8 cellular contexts compared by ENCODE assay signal in the genomic region with DNA sequence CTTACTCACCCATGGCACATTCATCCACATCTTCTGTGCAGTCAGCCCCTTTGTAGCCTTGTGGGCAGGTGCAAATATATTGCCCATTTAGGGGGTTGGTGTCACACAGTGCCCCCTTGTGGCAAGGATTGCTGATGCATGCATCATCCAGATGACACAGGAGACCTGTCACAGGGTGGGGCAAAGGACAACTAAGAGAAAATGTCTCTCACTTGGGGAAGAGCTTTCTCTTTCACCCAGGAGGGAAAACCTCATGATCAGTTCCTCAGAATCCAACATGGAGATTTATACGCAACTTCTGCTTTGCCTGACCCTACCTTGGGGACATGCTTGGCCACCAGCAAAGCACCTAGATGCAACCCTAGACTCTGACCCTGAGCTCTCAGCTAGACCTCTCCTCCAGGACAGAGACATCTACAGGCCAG.
DNase-seq lines count a peak whose midpoint lies in the region; ATAC-seq lines count a peak whose summit lies in the region.

No MANE protein-coding gene starts in this region.

- H3K27ac Mint-ChIP-seq in activated naive CD8-positive, alpha-beta T cell treated with anti-CD3 and anti-CD28 coated beads, Interleukin-2, amount 10 ng/mL, durations not matched to agents 7 days and 5 days, result peak overlapping the region; percentile 57

- POLR2A ChIA-PET in activated naive CD8-positive, alpha-beta T cell treated with anti-CD3 and anti-CD28 coated beads, Interleukin-2, amount 10 ng/mL, durations not matched to agents 7 days and 5 days (lab: Charles Lee), result no interaction called here

- H3K4me3 Mint-ChIP-seq in activated naive CD8-positive, alpha-beta T cell treated with anti-CD3 and anti-CD28 coated beads, Interleukin-2, amount 10 ng/mL, durations not matched to agents 7 days and 5 days, result no peak overlapping the region

- peak; percentile 76 for DNase-seq in CD1c-positive myeloid dendritic cell (ENCODE audit: extremely low spot score)
- DNase-seq in HK-2 (ENCODE audit: unreplicated experiment), result peak; percentile 65
- peak; percentile 50 for DNase-seq in T follicular helper cell (ENCODE audit: low read depth)
- DNase-seq in activated naive CD8-positive, alpha-beta T cell treated with anti-CD3 and anti-CD28 coated beads, Interleukin-2, amount 10 ng/mL, durations not matched to agents 7 days and 5 days, result peak; percentile 78
- DNase-seq in iPS DF 19.7 (ENCODE audit: low read depth, low spot score), result peak; percentile 23
- DNase-seq in stimulated activated CD4-positive, alpha-beta T cell treated with anti-CD3 and anti-CD28 coated beads, Interleukin-2, amount 100 ng/mL, for 24 hours, result peak; percentile 82 to 84

- H3K9me3 Mint-ChIP-seq in activated naive CD8-positive, alpha-beta T cell treated with anti-CD3 and anti-CD28 coated beads, Interleukin-2, amount 10 ng/mL, durations not matched to agents 7 days and 5 days, result no peaks in the 10 kb centered on the region

- H3K27me3 Mint-ChIP-seq in activated naive CD8-positive, alpha-beta T cell treated with anti-CD3 and anti-CD28 coated beads, Interleukin-2, amount 10 ng/mL, durations not matched to agents 7 days and 5 days, result no peaks in the 10 kb centered on the region

- H3K4me1 Mint-ChIP-seq in activated naive CD8-positive, alpha-beta T cell treated with anti-CD3 and anti-CD28 coated beads, Interleukin-2, amount 10 ng/mL, durations not matched to agents 7 days and 5 days, result peaks cover 10% of the 10 kb centered on the region

- peak; percentile 78 for ATAC-seq in GM18873 (IDR thresholded peaks at IDR 0.05; ENCODE audit: low FRiP score, unreplicated experiment)
- ATAC-seq in activated naive CD8-positive, alpha-beta T cell treated with anti-CD3 and anti-CD28 coated beads, Interleukin-2, amount 10 ng/mL, durations not matched to agents 7 days and 5 days (ENCODE audit: low read depth), result peak; percentile 96
- ATAC-seq in HG02588 (IDR thresholded peaks at IDR 0.05; ENCODE audit: unreplicated experiment), result no peak

- peaks cover 46% of the 10 kb centered on the region for H3K36me3 Mint-ChIP-seq in activated naive CD8-positive, alpha-beta T cell treated with anti-CD3 and anti-CD28 coated beads, Interleukin-2, amount 10 ng/mL, durations not matched to agents 7 days and 5 days

Comparison
In these comparisons a context has a peak if more than half of its experiments do, and no peak if none do; other contexts are left out.
1. DNase-seq: peak in every context shown above with its lines; median percentile 83 in stimulated activated CD4-positive, alpha-beta T cell treated with anti-CD3 and anti-CD28 coated beads, Interleukin-2, amount 100 ng/mL, for 24 hours; 78 in activated naive CD8-positive, alpha-beta T cell treated with anti-CD3 and anti-CD28 coated beads, Interleukin-2, amount 10 ng/mL, durations not matched to agents 7 days and 5 days; 76 in CD1c-positive myeloid dendritic cell; 65 in HK-2; 50 in T follicular helper cell; 23 in iPS DF 19.7.